Comparison of ENCODE assay signal across 14 cellular contexts in genomic region chr12:1185460-1186182, GRCh38.
DNase-seq lines count a peak whose midpoint lies in the region; ATAC-seq and TF ChIP-seq lines count a peak whose summit lies in the region.
"Had no signal": no experiment of that assay in that cellular context is flagged by ENCODE, and none has a peak within 500 bp of the region (broad histone marks: within the 10 kb centered on the region; RNA-seq: fewer than 3 reads in every experiment).

No MANE protein-coding gene starts in this region.

- no peaks in the 10 kb centered on the region for H3K9me3 ChIP-seq in gastrocnemius medialis
- H3K9me3 ChIP-seq: stomach had no signal

- no peak overlapping the region for H3K4me3 ChIP-seq in gastrocnemius medialis
- H3K4me3 ChIP-seq: BLaER1 treated with 17β-estradiol and CSF1 and Interleukin-3, amounts not matched to agents 10 nM and 100 nM; lung; stomach had no signal

- H3K4me3 Mint-ChIP-seq in central memory CD8-positive, alpha-beta T cell = no peak overlapping the region
- H3K4me3 Mint-ChIP-seq: T-helper 1 cell treated with Interleukin-12 subunit alpha and Interleukin-12 subunit beta and Interleukin-4 antibody, amounts not matched to agents 30 μg/mL and 1 μg/mL, for 36 hours had no signal

- no peak for TF ChIP-seq POLR2A in gastrocnemius medialis (IDR thresholded peaks at IDR 0.05)

- H3K36me3 ChIP-seq in gastrocnemius medialis = peaks cover 0 to 21% of the 10 kb centered on the region in 2 donors

- DNase-seq in GM13976 (ENCODE audit: low spot score) (peak; percentile 45), sciatic nerve (ENCODE audit: low spot score) (no peak), gastrocnemius medialis (no peak), NAMALWA (ENCODE audit: low spot score) (no peak)
- no peak for DNase-seq in central memory CD8-positive, alpha-beta T cell (ENCODE audit: low spot score in 2 of 2)
- DNase-seq: activated CD4-positive, alpha-beta T cell treated with anti-CD3 and anti-CD28 coated beads for 4 hours; NCI-H1092 treated with DMSO at 0.1 percent for 48 hours; NCI-H446; stomach had no signal

- no peaks in the 10 kb centered on the region for H3K4me1 ChIP-seq in gastrocnemius medialis
- H3K4me1 ChIP-seq: stomach had no signal

- H3K27me3 Mint-ChIP-seq in central memory CD8-positive, alpha-beta T cell = no peaks in the 10 kb centered on the region

- peaks cover 13% of the 10 kb centered on the region for H3K36me3 Mint-ChIP-seq in central memory CD8-positive, alpha-beta T cell (ENCODE audit: insufficient read depth)

- TF ChIP-seq CTCF in GM13976 (IDR thresholded peaks at IDR 0.05; ENCODE audit: borderline replicate concordance, control extremely low read depth, extremely low read depth, insufficient read depth, missing control alignments) = no peak
- TF ChIP-seq CTCF in gastrocnemius medialis (IDR thresholded peaks at IDR 0.05 in 4 of 5, conservative IDR thresholded peaks at IDR 0.05 in 1 of 5) = no peak

- H3K27me3 ChIP-seq in gastrocnemius medialis = no peaks in the 10 kb centered on the region
- H3K27me3 ChIP-seq: BLaER1 treated with 17β-estradiol and CSF1 and Interleukin-3, amounts not matched to agents 10 nM and 100 nM; stomach had no signal

- H3K27ac Mint-ChIP-seq in central memory CD8-positive, alpha-beta T cell (ENCODE audit: low read depth) = peak overlapping the region; percentile 16
- H3K27ac Mint-ChIP-seq: T-helper 1 cell treated with Interleukin-12 subunit alpha and Interleukin-12 subunit beta and Interleukin-4 antibody, amounts not matched to agents 30 μg/mL and 1 μg/mL, for 36 hours had no signal

- no peak overlapping the region for H3K27ac ChIP-seq in gastrocnemius medialis
- H3K27ac ChIP-seq: BLaER1 treated with 17β-estradiol and CSF1 and Interleukin-3, amounts not matched to agents 10 nM and 100 nM; stomach had no signal

- no peaks in the 10 kb centered on the region for H3K9me3 Mint-ChIP-seq in central memory CD8-positive, alpha-beta T cell
- H3K9me3 Mint-ChIP-seq: T-helper 1 cell treated with Interleukin-12 subunit alpha and Interleukin-12 subunit beta and Interleukin-4 antibody, amounts not matched to agents 30 μg/mL and 1 μg/mL, for 36 hours had no signal

- in situ Hi-C loops in GM13976 (cut with MboI; ENCODE audit: low sequenced_read_pairs, unreplicated experiment) = no loop called here
- in situ Hi-C loops in gastrocnemius medialis (cut with MboI; ENCODE audit: low sequenced_read_pairs in 4 of 4) = no loop called here

- ATAC-seq in GM19351 (IDR thresholded peaks at IDR 0.05; ENCODE audit: unreplicated experiment) (peak; percentile 55), HG03159 (IDR thresholded peaks at IDR 0.05; ENCODE audit: unreplicated experiment) (peak; percentile 50), sciatic nerve (no peak), gastrocnemius medialis (no peak)
- ATAC-seq in central memory CD8-positive, alpha-beta T cell (replicated peaks; ENCODE audit: extremely low read depth, poor library complexity, severe bottlenecking) = no peak

- H3K4me1 Mint-ChIP-seq in central memory CD8-positive, alpha-beta T cell = no peaks in the 10 kb centered on the region

- intact Hi-C loops in sciatic nerve (cut with DNase I) = no loop called here
- intact Hi-C loops in gastrocnemius medialis (cut with DNase I; ENCODE audit: low total_unique reads) = no loop called here

Comparison
In these comparisons a context has a peak if more than half of its experiments do, and no peak if none do; other contexts are left out.
1. ATAC-seq: peak in GM19351 (single experiment) and HG03159 (single experiment); none in central memory CD8-positive, alpha-beta T cell (single experiment), sciatic nerve (single experiment) and gastrocnemius medialis (0 of 2).